In genomic region chr2:36587556-36587955, GRCh38 we compare ENCODE assay signal across 19 cellular contexts.
"Had no signal": no experiment of that assay in that cellular context is flagged by ENCODE, and none has a peak within 500 bp of the region (broad histone marks: within the 10 kb centered on the region; RNA-seq: fewer than 3 reads in every experiment).

No MANE protein-coding gene starts in this region.

- H3K9me3 ChIP-seq: adrenal gland, breast epithelium, SJCRH30 had no signal

- H3K4me1 Mint-ChIP-seq: activated naive CD8-positive, alpha-beta T cell treated with anti-CD3 and anti-CD28 coated beads, Interleukin-2, amount 10 ng/mL, durations not matched to agents 7 days and 5 days; WTC11 had no signal

- H3K27me3 ChIP-seq: adrenal gland, breast epithelium, SJCRH30 had no signal

- H3K4me1 ChIP-seq: breast epithelium, SJCRH30 had no signal

- H3K27ac ChIP-seq: adrenal gland, breast epithelium, SJCRH30 had no signal

- H3K27me3 Mint-ChIP-seq: activated CD8-positive, alpha-beta T cell treated with anti-CD3 and anti-CD28 coated beads for 36 hours; activated naive CD8-positive, alpha-beta T cell treated with anti-CD3 and anti-CD28 coated beads, Interleukin-2, amount 10 ng/mL, durations not matched to agents 7 days and 5 days; T-helper 17 cell had no signal

- H3K4me3 ChIP-seq: adrenal gland, breast epithelium, K562, SJCRH30 had no signal

- ATAC-seq: activated CD8-positive, alpha-beta T cell treated with anti-CD3 and anti-CD28 coated beads for 36 hours; K562; T-helper 17 cell; WTC11 had no signal

- DNase-seq: activated CD8-positive, alpha-beta memory T cell treated with anti-CD3 and anti-CD28 coated beads, Interleukin-2, amount 50 U/mL, for 4 hours; activated CD8-positive, alpha-beta T cell treated with anti-CD3 and anti-CD28 coated beads for 36 hours; activated naive CD4-positive, alpha-beta T cell treated with anti-CD3 and anti-CD28 coated beads, Interleukin-2, amount 50 U/mL, for 16 hours; activated naive CD8-positive, alpha-beta T cell treated with anti-CD3 and anti-CD28 coated beads, Interleukin-2, amount 10 ng/mL, durations not matched to agents 7 days and 5 days; activated T-cell treated with anti-CD3 and anti-CD28 coated beads, Interleukin-2, amount 50 U/mL, for 72 hours; adrenal gland; Karpas-422; MM.1S; NCI-H1105; NCI-H1436; NCI-H1694 treated with DMSO at 0.1 percent for 48 hours; NCI-H2029 treated with DMSO at 0.1 percent for 48 hours; NCI-H526; SJCRH30; T-helper 17 cell; T-helper 9 cell had no signal

- H3K27ac Mint-ChIP-seq: activated CD8-positive, alpha-beta T cell treated with anti-CD3 and anti-CD28 coated beads for 36 hours; activated naive CD8-positive, alpha-beta T cell treated with anti-CD3 and anti-CD28 coated beads, Interleukin-2, amount 10 ng/mL, durations not matched to agents 7 days and 5 days; activated T-cell treated with anti-CD3 and anti-CD28 coated beads, Interleukin-2, amount 50 U/mL, for 72 hours; T-helper 17 cell; WTC11 had no signal

- H3K9me3 Mint-ChIP-seq: activated CD8-positive, alpha-beta T cell treated with anti-CD3 and anti-CD28 coated beads for 36 hours; activated naive CD8-positive, alpha-beta T cell treated with anti-CD3 and anti-CD28 coated beads, Interleukin-2, amount 10 ng/mL, durations not matched to agents 7 days and 5 days; activated T-cell treated with anti-CD3 and anti-CD28 coated beads, Interleukin-2, amount 50 U/mL, for 72 hours; WTC11 had no signal

- H3K4me3 Mint-ChIP-seq: activated CD8-positive, alpha-beta T cell treated with anti-CD3 and anti-CD28 coated beads for 36 hours; activated naive CD8-positive, alpha-beta T cell treated with anti-CD3 and anti-CD28 coated beads, Interleukin-2, amount 10 ng/mL, durations not matched to agents 7 days and 5 days; activated T-cell treated with anti-CD3 and anti-CD28 coated beads, Interleukin-2, amount 50 U/mL, for 72 hours; T-helper 17 cell; WTC11 had no signal

- H3K36me3 ChIP-seq: breast epithelium had no signal
